ENCODE assay signal across 11 cellular contexts in the genomic region with DNA sequence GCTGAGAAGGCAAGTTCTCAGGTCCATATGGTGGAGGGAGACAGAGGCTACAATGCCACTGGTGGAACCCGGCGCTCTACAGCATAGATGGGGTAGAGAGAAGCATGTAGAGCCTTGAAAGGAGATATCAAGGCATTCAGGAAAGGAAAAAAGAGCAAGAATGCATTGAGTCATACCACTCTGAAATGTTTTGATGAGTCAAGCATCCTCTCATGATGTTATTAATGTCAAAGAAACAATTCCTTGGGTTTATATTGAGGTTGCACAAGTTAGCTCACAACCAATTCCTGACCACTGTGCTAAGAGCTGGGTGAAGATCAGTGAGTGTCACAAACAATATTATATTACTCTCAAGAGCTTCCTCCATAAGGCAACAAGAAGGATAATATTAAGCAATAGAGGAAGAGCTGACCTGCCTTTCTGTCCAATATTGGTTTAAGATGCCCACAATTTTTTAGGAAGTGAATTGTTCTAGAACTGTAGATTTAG.
DNase-seq lines count a peak whose midpoint lies in the region; ATAC-seq and TF ChIP-seq lines count a peak whose summit lies in the region.
"Had no signal": no experiment of that assay in that cellular context is flagged by ENCODE, and none has a peak within 500 bp of the region (broad histone marks: within the 10 kb centered on the region; RNA-seq: fewer than 3 reads in every experiment).

No MANE protein-coding gene starts in this region.

- ATAC-seq in left lung, result peak; percentile 64
- ATAC-seq in GM18502 (IDR thresholded peaks at IDR 0.05; ENCODE audit: poor library complexity, unreplicated experiment), result no peak
- ATAC-seq in stimulated activated memory B cell treated with anti-CD40 and anti-IgM and Interleukin-4, amounts not matched to agents 10 μg/mL and 1 μg/mL and 100 μg/mL, for 72 hours, result no peak
- ATAC-seq in GM21619 (IDR thresholded peaks at IDR 0.05; ENCODE audit: unreplicated experiment), result no peak

- no peaks in the 10 kb centered on the region for H3K4me1 Mint-ChIP-seq in stimulated activated memory B cell treated with anti-CD40 and anti-IgM and Interleukin-4, amounts not matched to agents 10 μg/mL and 1 μg/mL and 100 μg/mL, for 72 hours
- H3K4me1 Mint-ChIP-seq: activated naive CD4-positive, alpha-beta T cell treated with anti-CD3 and anti-CD28 coated beads, Interleukin-2, amount 10 ng/mL, durations not matched to agents 7 days and 5 days had no signal

- no peak overlapping the region for H3K4me3 Mint-ChIP-seq in stimulated activated memory B cell treated with anti-CD40 and anti-IgM and Interleukin-4, amounts not matched to agents 10 μg/mL and 1 μg/mL and 100 μg/mL, for 72 hours
- H3K4me3 Mint-ChIP-seq: activated naive CD4-positive, alpha-beta T cell treated with anti-CD3 and anti-CD28 coated beads, Interleukin-2, amount 10 ng/mL, durations not matched to agents 7 days and 5 days; CD4-positive, alpha-beta memory T cell had no signal

- H3K27me3 ChIP-seq in left lung, result no peaks in the 10 kb centered on the region

- POLR2A ChIA-PET in AG04449 (lab: Yijun Ruan, JAX), result interaction anchor here (0.7 to 1.3 kb wide), 2 partner anchors 35 to 37 kb away, joined by 3 read pairs; no protein-coding TSS in a partner anchor

- H3K36me3 Mint-ChIP-seq in stimulated activated memory B cell treated with anti-CD40 and anti-IgM and Interleukin-4, amounts not matched to agents 10 μg/mL and 1 μg/mL and 100 μg/mL, for 72 hours, result no peaks in the 10 kb centered on the region
- H3K36me3 Mint-ChIP-seq: activated naive CD4-positive, alpha-beta T cell treated with anti-CD3 and anti-CD28 coated beads, Interleukin-2, amount 10 ng/mL, durations not matched to agents 7 days and 5 days; CD4-positive, alpha-beta memory T cell had no signal

- peaks cover 3% of the 10 kb centered on the region for H3K9me3 Mint-ChIP-seq in stimulated activated memory B cell treated with anti-CD40 and anti-IgM and Interleukin-4, amounts not matched to agents 10 μg/mL and 1 μg/mL and 100 μg/mL, for 72 hours
- H3K9me3 Mint-ChIP-seq: activated naive CD4-positive, alpha-beta T cell treated with anti-CD3 and anti-CD28 coated beads, Interleukin-2, amount 10 ng/mL, durations not matched to agents 7 days and 5 days; CD4-positive, alpha-beta memory T cell had no signal

- H3K36me3 ChIP-seq in left lung, result no peaks in the 10 kb centered on the region

- CTCF ChIA-PET in AG04449 (lab: Yijun Ruan, JAX), result interaction anchor here (1.3 kb wide), 1 partner anchor 31 kb away, joined by 5 read pairs; no protein-coding TSS in a partner anchor

- H3K4me3 ChIP-seq in AG04449 (ENCODE audit: low read depth, low read length) (no peak overlapping the region), left lung (no peak overlapping the region)

- H3K9me3 ChIP-seq in left lung, result no peaks in the 10 kb centered on the region

- DNase-seq in AG04449 (ENCODE audit: low read depth, low spot score) (peak; percentile 82), HT1080 (ENCODE audit: low read depth) (peak; percentile 96), astrocyte of the hippocampus (ENCODE audit: low read depth, low spot score) (peak; percentile 76), left lung (no peak), NCI-H2171 (lab: John Stamatoyannopoulos, UW) (no peak)
- DNase-seq: activated naive CD4-positive, alpha-beta T cell treated with anti-CD3 and anti-CD28 coated beads, Interleukin-2, amount 10 ng/mL, durations not matched to agents 7 days and 5 days; CD4-positive, alpha-beta memory T cell; NCI-H748 treated with DMSO at 0.1 percent for 48 hours had no signal

- H3K27me3 Mint-ChIP-seq in stimulated activated memory B cell treated with anti-CD40 and anti-IgM and Interleukin-4, amounts not matched to agents 10 μg/mL and 1 μg/mL and 100 μg/mL, for 72 hours, result peaks cover 13% of the 10 kb centered on the region
- H3K27me3 Mint-ChIP-seq: activated naive CD4-positive, alpha-beta T cell treated with anti-CD3 and anti-CD28 coated beads, Interleukin-2, amount 10 ng/mL, durations not matched to agents 7 days and 5 days had no signal

- intact Hi-C loops in left lung (cut with DNase I), result no loop called here

- TF ChIP-seq CTCF in AG04449 (IDR thresholded peaks at IDR 0.05; ENCODE audit: insufficient read depth, low read length, missing control alignments) (no peak), left lung (IDR thresholded peaks at IDR 0.05) (no peak)

- no peaks in the 10 kb centered on the region for H3K4me1 ChIP-seq in left lung

- H3K27ac Mint-ChIP-seq in stimulated activated memory B cell treated with anti-CD40 and anti-IgM and Interleukin-4, amounts not matched to agents 10 μg/mL and 1 μg/mL and 100 μg/mL, for 72 hours, result no peak overlapping the region
- H3K27ac Mint-ChIP-seq: activated naive CD4-positive, alpha-beta T cell treated with anti-CD3 and anti-CD28 coated beads, Interleukin-2, amount 10 ng/mL, durations not matched to agents 7 days and 5 days; CD4-positive, alpha-beta memory T cell had no signal

- peak overlapping the region in 1 of 2 donors; percentile 7 for H3K27ac ChIP-seq in left lung

Comparison
In these comparisons a context has a peak if more than half of its experiments do, and no peak if none do; other contexts are left out.
1. DNase-seq: peak in AG04449 (single experiment), HT1080 (single experiment) and astrocyte of the hippocampus (single experiment); none in left lung (0 of 2) and NCI-H2171 (single experiment).